In the genomic region with DNA sequence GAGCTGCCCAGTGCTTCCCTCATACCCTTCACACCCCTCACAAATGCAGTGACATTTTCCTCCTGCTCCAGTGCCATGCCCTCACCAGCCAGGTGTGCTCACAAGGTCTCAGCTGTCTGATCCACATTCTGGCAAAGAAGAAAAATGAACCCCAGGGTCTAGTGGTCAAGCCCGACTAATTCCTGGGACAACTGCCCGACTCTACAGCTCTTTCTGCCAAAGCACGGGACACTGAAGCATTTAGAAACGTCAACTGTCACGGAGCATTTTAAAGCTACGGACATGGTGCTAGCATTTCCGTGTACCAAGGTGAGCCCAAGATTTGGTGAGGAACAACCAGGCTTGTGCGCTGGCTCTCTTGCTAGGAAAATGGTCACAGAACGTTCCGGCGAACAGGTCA, we compare ENCODE assay signal across 2 cellular contexts.
TF ChIP-seq lines count a peak whose summit lies in the region.

No MANE protein-coding gene starts in this region.

TF ChIP-seq in HepG2, 621 proteins besides CTCF, POLR2A, EP300 and RAD21:
- no peak for TF ChIP-seq SKI (IDR thresholded peaks at IDR 0.05; ENCODE audit: partially characterized antibody)
- no peak for TF ChIP-seq ZNF703 (CRISPR knock-in tag; IDR thresholded peaks at IDR 0.05; ENCODE audit: borderline replicate concordance)
- TF ChIP-seq SIN3B (IDR thresholded peaks at IDR 0.05; ENCODE audit: low read length), result no peak

TF ChIP-seq in GM12891, 5 proteins besides CTCF, POLR2A, EP300 and RAD21:
- TF ChIP-seq POU2F2 (IDR thresholded peaks at IDR 0.05; ENCODE audit: low read depth, low read length) (no peak), SPI1 (IDR thresholded peaks at IDR 0.05; ENCODE audit: low read depth, low read length) (no peak), POLR2AphosphoS5 (IDR thresholded peaks at IDR 0.05; ENCODE audit: low read depth, low read length) (no peak), TAF1 (IDR thresholded peaks at IDR 0.05; ENCODE audit: low read depth, low read length) (no peak), PAX5 (IDR thresholded peaks at IDR 0.05; ENCODE audit: insufficient read depth, low read length, severe bottlenecking) (no peak)
TF ChIP-seq in GM12891: peak in this region for 0.
